In genomic region chr5:90503596-90503995, GRCh38 we compare ENCODE assay signal across 22 cellular contexts. TPM values are rescaled to one million over a fixed set of nuclear protein-coding genes. Genes with fewer than 3 reads are reported as not detected.
A peak's percentile ranks its signal among the peaks of the same experiment; 100 is the strongest.
DNase-seq lines count a peak whose midpoint lies in the region; ATAC-seq and TF ChIP-seq lines count a peak whose summit lies in the region.
"Had no signal": no experiment of that assay in that cellular context is flagged by ENCODE, and none has a peak within 500 bp of the region (broad histone marks: within the 10 kb centered on the region; RNA-seq: fewer than 3 reads in every experiment).

No MANE protein-coding gene starts in this region.

- no peaks in the 10 kb centered on the region for H4K20me1 ChIP-seq in GM23338 (replicated peaks; ENCODE audit: insufficient read depth)
- H4K20me1 ChIP-seq: BLaER1 treated with 17β-estradiol and CSF1 and Interleukin-3, amounts not matched to agents 10 nM and 100 nM had no signal

- no peak overlapping the region for H2AFZ ChIP-seq in GM23338

- TF ChIP-seq EP300 in sigmoid colon (IDR thresholded peaks at IDR 0.05) = no peak

- H3K4me3 Mint-ChIP-seq in Calu3 (ENCODE audit: low read depth, unreplicated experiment) (no peak overlapping the region), GM23338 (no peak overlapping the region)
- H3K4me3 Mint-ChIP-seq: CD8-positive, alpha-beta memory T cell; IgD-negative memory B cell had no signal

- H3K4me1 ChIP-seq in GM23338 (ENCODE audit: insufficient read depth) = no peaks in the 10 kb centered on the region
- H3K4me1 ChIP-seq in RWPE2 (ENCODE audit: insufficient read depth, poor library complexity, severe bottlenecking) = peaks cover 14% of the 10 kb centered on the region
- H3K4me1 ChIP-seq in sigmoid colon = no peaks in the 10 kb centered on the region
- H3K4me1 ChIP-seq in left ventricle myocardium inferior = no peaks in the 10 kb centered on the region
- H3K4me1 ChIP-seq: A549, HAP-1 had no signal

- peaks cover 12% of the 10 kb centered on the region for H3K4me1 Mint-ChIP-seq in Calu3 (ENCODE audit: low read depth, unreplicated experiment)
- H3K4me1 Mint-ChIP-seq in GM23338 = no peaks in the 10 kb centered on the region; the same call in 2 of the 3 replicates
- H3K4me1 Mint-ChIP-seq: CD8-positive, alpha-beta memory T cell had no signal

- H3K4me2 ChIP-seq in GM23338 = no peak overlapping the region
- H3K4me2 ChIP-seq: A549; BLaER1 treated with 17β-estradiol and CSF1 and Interleukin-3, amounts not matched to agents 10 nM and 100 nM had no signal

- TF ChIP-seq POLR2A in sigmoid colon (IDR thresholded peaks at IDR 0.05) = no peak

- H3K27me3 Mint-ChIP-seq in Calu3 (ENCODE audit: unreplicated experiment) (no peaks in the 10 kb centered on the region), GM23338 (ENCODE audit: insufficient read depth, low read depth, poor library complexity) (no peaks in the 10 kb centered on the region)
- H3K27me3 Mint-ChIP-seq: CD8-positive, alpha-beta memory T cell; IgD-negative memory B cell had no signal

- H3K36me3 Mint-ChIP-seq in Calu3 (ENCODE audit: insufficient read depth, unreplicated experiment) (no peaks in the 10 kb centered on the region), GM23338 (ENCODE audit: low read depth) (peaks cover 62% of the 10 kb centered on the region)
- H3K36me3 Mint-ChIP-seq: CD8-positive, alpha-beta memory T cell had no signal

- TF ChIP-seq CTCF in Calu3 (IDR thresholded peaks at IDR 0.05; ENCODE audit: unreplicated experiment) (no peak), GM23338 (conservative IDR thresholded peaks at IDR 0.05; ENCODE audit: low read depth in 2 of 2) (no peak), RWPE2 (IDR thresholded peaks at IDR 0.05; ENCODE audit: poor library complexity, severe bottlenecking) (no peak), sigmoid colon (IDR thresholded peaks at IDR 0.05) (no peak), left ventricle myocardium inferior (IDR thresholded peaks at IDR 0.05; ENCODE audit: borderline replicate concordance) (no peak)

- no peaks in the 10 kb centered on the region for H3K9me2 ChIP-seq in GM23338 (ENCODE audit: insufficient read depth)

- H3K9me3 ChIP-seq in RWPE2 (ENCODE audit: severe bottlenecking) (no peaks in the 10 kb centered on the region), sigmoid colon (no peaks in the 10 kb centered on the region), left ventricle myocardium inferior (replicated peaks) (no peaks in the 10 kb centered on the region)
- H3K9me3 ChIP-seq: A549; BLaER1 treated with 17β-estradiol and CSF1 and Interleukin-3, amounts not matched to agents 10 nM and 100 nM; HAP-1 had no signal

- H3K27ac ChIP-seq in GM23338 (ENCODE audit: low read depth) (0 out of 2 replicates have a peak overlapping the region, but pooled peaks have one; percentile 43), RWPE2 (ENCODE audit: poor library complexity, severe bottlenecking) (no peak overlapping the region), sigmoid colon (no peak overlapping the region), left ventricle myocardium inferior (replicated peaks) (no peak overlapping the region)
- H3K27ac ChIP-seq: A549; BLaER1 treated with 17β-estradiol and CSF1 and Interleukin-3, amounts not matched to agents 10 nM and 100 nM had no signal

- ATAC-seq in GM23338 = no peak
- ATAC-seq in RWPE2 (ENCODE audit: low read depth) = peak; percentile 87
- no peak for ATAC-seq in GM21737 (IDR thresholded peaks at IDR 0.05; ENCODE audit: unreplicated experiment)
- ATAC-seq: A549 had no signal

- 87 to 91% methylated on average over 1 of the region's 1 CpG for WGBS in sigmoid colon, 2 donors

- CTCF ChIA-PET in Calu3 (lab: Charles Lee) = no interaction called here

- intact Hi-C loops in Calu3 (cut with micrococcal nuclease; ENCODE audit: unreplicated experiment) (no loop called here), sigmoid colon (cut with DNase I) (no loop called here), left ventricle myocardium inferior (cut with micrococcal nuclease) (no loop called here)

- peaks cover 4% of the 10 kb centered on the region for H3F3A ChIP-seq in GM23338 (replicated peaks; ENCODE audit: low read depth)

- H3K27ac Mint-ChIP-seq in Calu3 (ENCODE audit: unreplicated experiment) (peak overlapping the region; percentile 43), GM23338 (no peak overlapping the region)
- H3K27ac Mint-ChIP-seq: CD8-positive, alpha-beta memory T cell; IgD-negative memory B cell had no signal

- no peaks in the 10 kb centered on the region for H3K79me2 ChIP-seq in GM23338 (replicated peaks; ENCODE audit: insufficient read depth)

- no peaks in the 10 kb centered on the region for H3K9me3 Mint-ChIP-seq in Calu3 (ENCODE audit: low read depth, unreplicated experiment)
- no peaks in the 10 kb centered on the region for H3K9me3 Mint-ChIP-seq in GM23338
- H3K9me3 Mint-ChIP-seq: CD8-positive, alpha-beta memory T cell; IgD-negative memory B cell had no signal

- peaks cover 59% of the 10 kb centered on the region for H3K36me3 ChIP-seq in GM23338 (ENCODE audit: insufficient read depth)
- H3K36me3 ChIP-seq in RWPE2 (ENCODE audit: low read depth) = peaks cover 11% of the 10 kb centered on the region; the same call in 1 of the 2 replicates
- H3K36me3 ChIP-seq in sigmoid colon = no peaks in the 10 kb centered on the region
- no peaks in the 10 kb centered on the region for H3K36me3 ChIP-seq in left ventricle myocardium inferior

- DNase-seq in Calu3 (no peak), GM23338 (ENCODE audit: low spot score) (no peak), RWPE2 (ENCODE audit: low spot score) (no peak), kidney glomerular epithelial cell (lab: John Stamatoyannopoulos, UW) (peak; percentile 4), 8988T (no peak), sigmoid colon (no peak), left ventricle myocardium inferior (no peak)
- DNase-seq: CD8-positive, alpha-beta memory T cell; DMS79; Karpas-422; MM.1S; NCI-H1092; NCI-H1436 treated with DMSO at 0.1 percent for 48 hours; NCI-H2029; NCI-H748 treated with DMSO at 0.1 percent for 48 hours; NK-92 treated with Interleukin-12 subunit alpha and Interleukin-12 subunit beta, amount 100 ng/mL, for 24 hours; SHP77 had no signal

- BruUV-seq in Calu3 (replicated peaks; lab: Mats Ljungman, UMichigan) = no TSS peak

- H3K27me3 ChIP-seq in GM23338 (ENCODE audit: insufficient read depth) (no peaks in the 10 kb centered on the region), RWPE2 (ENCODE audit: insufficient read depth, poor library complexity, severe bottlenecking) (no peaks in the 10 kb centered on the region), sigmoid colon (no peaks in the 10 kb centered on the region), left ventricle myocardium inferior (ENCODE audit: low read depth) (no peaks in the 10 kb centered on the region)
- H3K27me3 ChIP-seq: BLaER1 treated with 17β-estradiol and CSF1 and Interleukin-3, amounts not matched to agents 10 nM and 100 nM had no signal

- H3K4me3 ChIP-seq in GM23338 (no peak overlapping the region), RWPE2 (ENCODE audit: severe bottlenecking) (no peak overlapping the region), sigmoid colon (no peak overlapping the region), left ventricle myocardium inferior (no peak overlapping the region)
- H3K4me3 ChIP-seq: A549; BLaER1 treated with 17β-estradiol and CSF1 and Interleukin-3, amounts not matched to agents 10 nM and 100 nM; HAP-1 had no signal

TF ChIP-seq in GM23338, 12 proteins besides CTCF, POLR2A, EP300 and RAD21 (continues in another document):
- TF ChIP-seq CREB1 (CRISPR knock-in tag; IDR thresholded peaks at IDR 0.05; ENCODE audit: low read depth) (no peak), NANOG (IDR thresholded peaks at IDR 0.05; ENCODE audit: borderline replicate concordance) (no peak), ZNF114 (CRISPR knock-in tag; IDR thresholded peaks at IDR 0.05) (no peak)

RNA-seq across cellular contexts. Expression of gene LYSMD3, which starts 25.8 kb away (rescaled TPM):
- total RNA-seq in Calu3 (2022) (25.9 and 27.2 TPM in 2 replicates), sigmoid colon (10 to 100 TPM; 15.5 to 23.7 (median 19.2) TPM), left ventricle myocardium inferior (19.8 TPM)
- 19.1 and 19.6 TPM in 2 replicates for total RNA-seq in GM23338 (2014; rRNA removed; shearing (Covaris generic))
- polyA plus RNA-seq in GM23338 (2016; fragmentation: Nextera tagmentation; extraction: Ambion mirVana) (8.6 and 10.7 TPM in 2 replicates), sigmoid colon (10 to 100 TPM in 1 of 3 donors, 1 to 10 TPM in 2; 8.0 to 10.4 (median 9.0) TPM)

RNA-seq across cellular contexts. Expression of gene POLR3G, which starts 28.9 kb away (rescaled TPM):
- 15.0 and 16.6 TPM in 2 replicates for total RNA-seq in Calu3 (2022)
- total RNA-seq in GM23338 (2014; rRNA removed; shearing (Covaris generic)) = 130 and 147 TPM in 2 replicates
- polyA plus RNA-seq in GM23338 (2016; fragmentation: Nextera tagmentation; extraction: Ambion mirVana) = 376 and 377 TPM in 2 replicates
- total RNA-seq in sigmoid colon = 1 to 10 TPM; 1.1 to 5.8 (median 2.6) TPM
- polyA plus RNA-seq in sigmoid colon = 1 to 10 TPM in 2 of 3 donors, under 1 TPM in 1; 0.46 to 2.4 (median 1.8) TPM
- total RNA-seq in left ventricle myocardium inferior = 0.88 TPM

RNA-seq across cellular contexts. Expression of gene MBLAC2, which starts 29.0 kb away (rescaled TPM):
- 9.6 and 11.0 TPM in 2 replicates for total RNA-seq in Calu3 (2022)
- 8.1 and 10.0 TPM in 2 replicates for total RNA-seq in GM23338 (2014; rRNA removed; shearing (Covaris generic))
- polyA plus RNA-seq in GM23338 (2016; fragmentation: Nextera tagmentation; extraction: Ambion mirVana) = 4.1 and 4.3 TPM in 2 replicates
- 1 to 10 TPM; 4.9 to 7.1 (median 6.1) TPM for total RNA-seq in sigmoid colon
- 1 to 10 TPM in 2 of 3 donors, under 1 TPM in 1; 0.92 to 2.8 (median 2.4) TPM for polyA plus RNA-seq in sigmoid colon
- 3.6 TPM for total RNA-seq in left ventricle myocardium inferior

RNA-seq across cellular contexts. Expression of gene ADGRV1, which starts 55.0 kb away (rescaled TPM):
- total RNA-seq in Calu3 (2022) (1.8 and 3.5 TPM in 2 replicates), sigmoid colon (1 to 10 TPM in 1 of 4 donors, under 1 TPM in 3; 0.54 to 1.1 (median 0.74) TPM), left ventricle myocardium inferior (not detected)
- 139 and 149 TPM in 2 replicates for total RNA-seq in GM23338 (2014; rRNA removed; shearing (Covaris generic))
- polyA plus RNA-seq in GM23338 (2016; fragmentation: Nextera tagmentation; extraction: Ambion mirVana) (39.4 and 46.1 TPM in 2 replicates), sigmoid colon (1 to 10 TPM in 1 of 3 donors, under 1 TPM in 1, not detected in 1; 0.60 to 2.1 TPM)
- polyA plus RNA-seq: CD8-positive, alpha-beta memory T cell; IgD-negative memory B cell had no signal
